Comparison of ENCODE assay signal across 27 cellular contexts in the genomic region with DNA sequence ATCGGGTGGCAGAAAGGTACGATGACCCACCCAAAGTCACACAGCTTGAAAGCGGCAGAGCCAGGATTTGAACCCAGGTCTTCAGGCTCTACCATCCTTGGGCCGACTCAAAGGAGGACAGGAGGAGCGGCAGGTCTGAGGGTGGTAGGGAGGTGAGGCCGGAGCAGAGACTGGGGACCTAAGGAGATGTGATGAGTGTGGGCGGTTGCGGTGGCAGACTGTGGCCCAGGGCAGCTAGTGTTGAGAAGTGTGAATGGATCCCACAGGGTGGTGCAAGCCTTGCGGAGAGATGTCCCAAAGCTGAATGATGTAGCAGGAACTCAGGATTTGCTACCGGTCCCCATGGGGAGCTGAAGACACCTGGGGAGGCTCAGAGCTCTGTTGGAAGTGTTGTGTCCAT.
"Had no signal": no experiment of that assay in that cellular context is flagged by ENCODE, and none has a peak within 500 bp of the region (broad histone marks: within the 10 kb centered on the region; RNA-seq: fewer than 3 reads in every experiment).

No MANE protein-coding gene starts in this region.

- H3K4me3 Mint-ChIP-seq: natural killer cell treated with Interleukin-12 subunit alpha and Interleukin-12 subunit beta and Interleukin-15 and Interleukin-18, amount 100 ng/mL, for 72 hours; nephron progenitor cell; neural crest cell; stimulated activated effector memory CD8-positive, alpha-beta T cell treated with anti-CD3 and anti-CD28 coated beads, Interleukin-12 subunit alpha, Interleukin-12 subunit beta, amount 100 ng/mL, for 72 hours; stimulated activated naive B cell treated with anti-CD40 and anti-IgM and Interleukin-4, amounts not matched to agents 10 μg/mL and 1 μg/mL and 100 μg/mL, for 72 hours; stimulated activated naive CD8-positive, alpha-beta T cell treated with anti-CD3 and anti-CD28 coated beads, Interleukin-15, Interleukin-2, amounts not matched to agents 100 ng/mL and 50 ng/mL, for 24 hours had no signal

- H3K9me3 ChIP-seq: neutrophil, pancreas, prostate gland, right atrium auricular region, right lobe of liver, thoracic aorta, thyroid gland, tibial nerve, upper lobe of left lung, vagina had no signal

- H3K4me1 ChIP-seq: pancreas, prostate gland, right atrium auricular region, right lobe of liver, sigmoid colon, stomach, thyroid gland, tibial nerve, upper lobe of left lung, vagina had no signal

- H3K4me3 ChIP-seq: pancreas, prostate gland, right atrium auricular region, right lobe of liver, sigmoid colon, stomach, thoracic aorta, thyroid gland, tibial nerve, upper lobe of left lung, vagina had no signal

- H3K9me3 Mint-ChIP-seq: natural killer cell treated with Interleukin-12 subunit alpha and Interleukin-12 subunit beta and Interleukin-15 and Interleukin-18, amount 100 ng/mL, for 72 hours; neural crest cell had no signal

- FAIRE-seq: pancreas, small intestine had no signal

- DNase-seq: nephron progenitor cell; nucleus accumbens; pancreas; retina; right lobe of liver; sigmoid colon; small intestine; stimulated activated CD4-positive, alpha-beta T cell treated with anti-CD3 and anti-CD28 coated beads, Interleukin-15, amount 100 ng/mL, for 24 hours; stimulated activated CD4-positive, alpha-beta T cell treated with anti-CD3 and anti-CD28 coated beads, Interleukin-2, amount 100 ng/mL, for 24 hours; stimulated activated CD4-positive, alpha-beta T cell treated with anti-CD3 and anti-CD28 coated beads, Interleukin-2, amount 100 ng/mL, for 48 hours; stimulated activated CD4-positive, alpha-beta T cell treated with anti-CD3 and anti-CD28 coated beads, Interleukin-4, amount 100 ng/mL, for 24 hours; stimulated activated naive B cell treated with anti-CD40 and anti-IgM and Interleukin-4, amounts not matched to agents 10 μg/mL and 1 μg/mL and 100 μg/mL, for 72 hours; stimulated activated naive CD4-positive, alpha-beta T cell treated with Interleukin-2 at 50 U/mL for 16 hours; stomach; thyroid gland; trophoblast cell; upper lobe of left lung had no signal

- ATAC-seq: natural killer cell treated with Interleukin-12 subunit alpha and Interleukin-12 subunit beta and Interleukin-15 and Interleukin-18, amount 100 ng/mL, for 72 hours; pancreas; stimulated activated effector memory CD8-positive, alpha-beta T cell treated with anti-CD3 and anti-CD28 coated beads, Interleukin-12 subunit alpha, Interleukin-12 subunit beta, amount 100 ng/mL, for 72 hours; stimulated activated naive B cell treated with anti-CD40 and anti-IgM and Interleukin-4, amounts not matched to agents 10 μg/mL and 1 μg/mL and 100 μg/mL, for 72 hours had no signal

- H3K36me3 ChIP-seq: neutrophil, pancreas, prostate gland, right lobe of liver, sigmoid colon, stomach, thyroid gland, tibial nerve, upper lobe of left lung, vagina had no signal

- H3K4me1 Mint-ChIP-seq: nephron progenitor cell; stimulated activated effector memory CD8-positive, alpha-beta T cell treated with anti-CD3 and anti-CD28 coated beads, Interleukin-12 subunit alpha, Interleukin-12 subunit beta, amount 100 ng/mL, for 72 hours; stimulated activated naive B cell treated with anti-CD40 and anti-IgM and Interleukin-4, amounts not matched to agents 10 μg/mL and 1 μg/mL and 100 μg/mL, for 72 hours had no signal

- H3K27ac ChIP-seq: neutrophil, pancreas, prostate gland, right atrium auricular region, right lobe of liver, sigmoid colon, stomach, thoracic aorta, thyroid gland, tibial nerve, upper lobe of left lung, vagina had no signal

- H3K27ac Mint-ChIP-seq: natural killer cell treated with Interleukin-12 subunit alpha and Interleukin-12 subunit beta and Interleukin-15 and Interleukin-18, amount 100 ng/mL, for 72 hours; nephron progenitor cell; stimulated activated effector memory CD8-positive, alpha-beta T cell treated with anti-CD3 and anti-CD28 coated beads, Interleukin-12 subunit alpha, Interleukin-12 subunit beta, amount 100 ng/mL, for 72 hours; stimulated activated naive B cell treated with anti-CD40 and anti-IgM and Interleukin-4, amounts not matched to agents 10 μg/mL and 1 μg/mL and 100 μg/mL, for 72 hours; stimulated activated naive CD8-positive, alpha-beta T cell treated with anti-CD3 and anti-CD28 coated beads, Interleukin-15, Interleukin-2, amounts not matched to agents 100 ng/mL and 50 ng/mL, for 24 hours had no signal

- H3K36me3 Mint-ChIP-seq: natural killer cell treated with Interleukin-12 subunit alpha and Interleukin-12 subunit beta and Interleukin-15 and Interleukin-18, amount 100 ng/mL, for 72 hours; stimulated activated effector memory CD8-positive, alpha-beta T cell treated with anti-CD3 and anti-CD28 coated beads, Interleukin-12 subunit alpha, Interleukin-12 subunit beta, amount 100 ng/mL, for 72 hours; stimulated activated naive B cell treated with anti-CD40 and anti-IgM and Interleukin-4, amounts not matched to agents 10 μg/mL and 1 μg/mL and 100 μg/mL, for 72 hours had no signal

- H3K27me3 ChIP-seq: right atrium auricular region, right lobe of liver, thyroid gland, tibial nerve, vagina had no signal
